In the genomic region with DNA sequence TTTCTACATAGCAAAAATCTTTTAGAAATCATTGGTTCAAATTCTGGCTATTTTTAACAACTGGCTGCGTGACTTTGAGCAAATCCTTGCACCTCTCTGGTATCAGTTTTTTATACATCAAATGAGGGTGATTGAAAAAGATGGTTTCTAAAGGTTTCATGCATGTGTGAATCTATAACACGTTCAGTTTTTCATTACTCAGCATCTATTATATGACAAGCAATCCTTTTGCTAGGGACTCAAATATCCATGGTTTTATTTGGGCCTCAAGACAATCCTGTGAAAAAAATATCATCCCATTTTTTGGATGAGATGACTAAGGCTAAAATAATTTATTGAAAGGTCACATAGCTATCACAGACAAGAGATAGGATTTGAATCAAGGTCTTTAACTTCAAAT, we compare ENCODE assay signal across 12 cellular contexts. TPM values are rescaled to one million over a fixed set of nuclear protein-coding genes. Genes with fewer than 3 reads are reported as not detected.
DNase-seq lines count a peak whose midpoint lies in the region; ATAC-seq and TF ChIP-seq lines count a peak whose summit lies in the region.
"Had no signal": no experiment of that assay in that cellular context is flagged by ENCODE, and none has a peak within 500 bp of the region (broad histone marks: within the 10 kb centered on the region; RNA-seq: fewer than 3 reads in every experiment).

No MANE protein-coding gene starts in this region.

- peak overlapping the region; percentile 86 for H3K4me3 Mint-ChIP-seq in WTC11
- peak overlapping the region; percentile 92 for H3K4me3 Mint-ChIP-seq in neural progenitor cell
- H3K4me3 Mint-ChIP-seq: stimulated activated naive B cell treated with anti-CD40 and anti-IgM and Interleukin-4, amounts not matched to agents 10 μg/mL and 1 μg/mL and 100 μg/mL, for 72 hours had no signal

- peak overlapping the region; percentile 56 for H3K4me3 ChIP-seq in fibroblast of pulmonary artery (replicated peaks; ENCODE audit: low read depth, low read length)
- H3K4me3 ChIP-seq in neural progenitor cell: peak overlapping the region; percentile 56
- peak overlapping the region; percentile 25 for H3K4me3 ChIP-seq in urinary bladder (ENCODE audit: low read depth, low read length)

- peaks cover 57% of the 10 kb centered on the region for H3K79me2 ChIP-seq in neural progenitor cell (ENCODE audit: low read depth)

- H3F3A ChIP-seq in neural progenitor cell (ENCODE audit: low read depth): no peaks in the 10 kb centered on the region

- no peak for ATAC-seq in WTC11
- ATAC-seq: stimulated activated naive B cell treated with anti-CD40 and anti-IgM and Interleukin-4, amounts not matched to agents 10 μg/mL and 1 μg/mL and 100 μg/mL, for 72 hours had no signal

- H4K20me1 ChIP-seq in neural progenitor cell (ENCODE audit: low read depth): peaks cover 7% of the 10 kb centered on the region

- peak overlapping the region; percentile 28 for H3K9ac ChIP-seq in neural progenitor cell

- no peaks in the 10 kb centered on the region for H3K9me3 Mint-ChIP-seq in WTC11
- no peaks in the 10 kb centered on the region for H3K9me3 Mint-ChIP-seq in neural progenitor cell
- H3K9me3 Mint-ChIP-seq: stimulated activated naive B cell treated with anti-CD40 and anti-IgM and Interleukin-4, amounts not matched to agents 10 μg/mL and 1 μg/mL and 100 μg/mL, for 72 hours had no signal

- no peaks in the 10 kb centered on the region for H3K27me3 ChIP-seq in neural progenitor cell

- TF ChIP-seq CTCF in WTC11 (IDR thresholded peaks at IDR 0.05) (no peak), fibroblast of pulmonary artery (IDR thresholded peaks at IDR 0.05; ENCODE audit: low read length, missing control alignments) (no peak), neural progenitor cell (IDR thresholded peaks at IDR 0.05) (no peak)

- CTCF ChIA-PET in WTC11 (lab: Charles Lee): interaction anchor here (0.6 kb wide), 1 partner anchor 64 kb away, joined by 3 read pairs; no protein-coding TSS in a partner anchor

- H3K27ac Mint-ChIP-seq in WTC11: no peak overlapping the region
- H3K27ac Mint-ChIP-seq in neural progenitor cell: no peak overlapping the region
- H3K27ac Mint-ChIP-seq: stimulated activated naive B cell treated with anti-CD40 and anti-IgM and Interleukin-4, amounts not matched to agents 10 μg/mL and 1 μg/mL and 100 μg/mL, for 72 hours had no signal

- POLR2A ChIA-PET in WTC11 (lab: Charles Lee): no interaction called here

- H3K27me3 Mint-ChIP-seq in WTC11 (ENCODE audit: low read depth): no peaks in the 10 kb centered on the region
- H3K27me3 Mint-ChIP-seq in neural progenitor cell (ENCODE audit: insufficient read depth, low read depth): peaks cover 2% of the 10 kb centered on the region

- H3K36me3 ChIP-seq in neural progenitor cell (no peaks in the 10 kb centered on the region), urinary bladder (ENCODE audit: insufficient read depth) (no peaks in the 10 kb centered on the region)

- no peaks in the 10 kb centered on the region for H3K9me3 ChIP-seq in neural progenitor cell (ENCODE audit: low read depth)

- H3K4me1 Mint-ChIP-seq in WTC11 (peaks cover 8% of the 10 kb centered on the region), neural progenitor cell (peaks cover 2% of the 10 kb centered on the region)

- H3K27ac ChIP-seq in neural progenitor cell (no peak overlapping the region), urinary bladder (ENCODE audit: low read depth) (no peak overlapping the region)

- WGBS in urinary bladder: 25% methylated on average over 2 of the region's 2 CpGs

- H2AFZ ChIP-seq in neural progenitor cell (replicated peaks): no peak overlapping the region

- H3K36me3 Mint-ChIP-seq in WTC11 (peaks cover 4% of the 10 kb centered on the region), neural progenitor cell (no peaks in the 10 kb centered on the region)
- H3K36me3 Mint-ChIP-seq: stimulated activated naive B cell treated with anti-CD40 and anti-IgM and Interleukin-4, amounts not matched to agents 10 μg/mL and 1 μg/mL and 100 μg/mL, for 72 hours had no signal

- peak overlapping the region; percentile 75 for H3K4me2 ChIP-seq in neural progenitor cell

- H3K4me1 ChIP-seq in neural progenitor cell (peaks cover 5% of the 10 kb centered on the region), urinary bladder (ENCODE audit: insufficient read depth) (no peaks in the 10 kb centered on the region)

- no peak for DNase-seq in WTC11 (ENCODE audit: low spot score)
- no peak for DNase-seq in fibroblast of pulmonary artery (ENCODE audit: low read depth)
- DNase-seq in neural progenitor cell (ENCODE audit: low spot score): no peak
- DNase-seq in DMS 273 (lab: John Stamatoyannopoulos, UW; ENCODE audit: unreplicated experiment): no peak
- no peak for DNase-seq in middle frontal gyrus (ENCODE audit: extremely low spot score, low spot score)
- DNase-seq in superior temporal gyrus (ENCODE audit: extremely low spot score): no peak
- DNase-seq: activated naive CD4-positive, alpha-beta T cell treated with Interleukin-2 at 50 U/mL for 16 hours; Karpas-422; NCI-H187 treated with DMSO at 0.1 percent for 48 hours; stimulated activated naive B cell treated with anti-CD40 and anti-IgM and Interleukin-4, amounts not matched to agents 10 μg/mL and 1 μg/mL and 100 μg/mL, for 72 hours; T1000 had no signal

TF ChIP-seq in WTC11, 78 proteins besides CTCF, POLR2A, EP300 and RAD21:
- TF ChIP-seq NFE2L1 (CRISPR knock-in tag; IDR thresholded peaks at IDR 0.05): no peak
- TF ChIP-seq, protein P1, sequence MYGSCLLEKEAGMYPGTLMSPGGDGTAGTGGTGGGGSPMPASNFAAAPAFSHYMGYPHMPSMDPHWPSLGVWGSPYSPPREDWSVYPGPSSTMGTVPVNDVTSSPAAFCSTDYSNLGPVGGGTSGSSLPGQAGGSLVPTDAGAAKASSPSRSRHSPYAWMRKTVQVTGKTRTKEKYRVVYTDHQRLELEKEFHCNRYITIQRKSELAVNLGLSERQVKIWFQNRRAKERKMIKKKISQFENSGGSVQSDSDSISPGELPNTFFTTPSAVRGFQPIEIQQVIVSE (CRISPR knock-in tag; IDR thresholded peaks at IDR 0.05; ENCODE audit: borderline replicate concordance): no peak
- TF ChIP-seq, protein P2, sequence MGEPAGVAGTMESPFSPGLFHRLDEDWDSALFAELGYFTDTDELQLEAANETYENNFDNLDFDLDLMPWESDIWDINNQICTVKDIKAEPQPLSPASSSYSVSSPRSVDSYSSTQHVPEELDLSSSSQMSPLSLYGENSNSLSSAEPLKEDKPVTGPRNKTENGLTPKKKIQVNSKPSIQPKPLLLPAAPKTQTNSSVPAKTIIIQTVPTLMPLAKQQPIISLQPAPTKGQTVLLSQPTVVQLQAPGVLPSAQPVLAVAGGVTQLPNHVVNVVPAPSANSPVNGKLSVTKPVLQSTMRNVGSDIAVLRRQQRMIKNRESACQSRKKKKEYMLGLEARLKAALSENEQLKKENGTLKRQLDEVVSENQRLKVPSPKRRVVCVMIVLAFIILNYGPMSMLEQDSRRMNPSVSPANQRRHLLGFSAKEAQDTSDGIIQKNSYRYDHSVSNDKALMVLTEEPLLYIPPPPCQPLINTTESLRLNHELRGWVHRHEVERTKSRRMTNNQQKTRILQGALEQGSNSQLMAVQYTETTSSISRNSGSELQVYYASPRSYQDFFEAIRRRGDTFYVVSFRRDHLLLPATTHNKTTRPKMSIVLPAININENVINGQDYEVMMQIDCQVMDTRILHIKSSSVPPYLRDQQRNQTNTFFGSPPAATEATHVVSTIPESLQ (CRISPR knock-in tag; IDR thresholded peaks at IDR 0.05): no peak
- TF ChIP-seq GRHL2 (CRISPR knock-in tag; IDR thresholded peaks at IDR 0.05; ENCODE audit: insufficient replicate concordance, severe bottlenecking): no peak
- no peak for TF ChIP-seq ESRRA (CRISPR knock-in tag; IDR thresholded peaks at IDR 0.05; ENCODE audit: borderline replicate concordance)
- TF ChIP-seq ZNF232 (CRISPR knock-in tag; IDR thresholded peaks at IDR 0.05): no peak
- TF ChIP-seq, protein P3, sequence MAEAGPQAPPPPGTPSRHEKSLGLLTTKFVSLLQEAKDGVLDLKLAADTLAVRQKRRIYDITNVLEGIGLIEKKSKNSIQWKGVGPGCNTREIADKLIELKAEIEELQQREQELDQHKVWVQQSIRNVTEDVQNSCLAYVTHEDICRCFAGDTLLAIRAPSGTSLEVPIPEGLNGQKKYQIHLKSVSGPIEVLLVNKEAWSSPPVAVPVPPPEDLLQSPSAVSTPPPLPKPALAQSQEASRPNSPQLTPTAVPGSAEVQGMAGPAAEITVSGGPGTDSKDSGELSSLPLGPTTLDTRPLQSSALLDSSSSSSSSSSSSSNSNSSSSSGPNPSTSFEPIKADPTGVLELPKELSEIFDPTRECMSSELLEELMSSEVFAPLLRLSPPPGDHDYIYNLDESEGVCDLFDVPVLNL (CRISPR knock-in tag; IDR thresholded peaks at IDR 0.05; ENCODE audit: borderline replicate concordance, low read depth): no peak
- no peak for TF ChIP-seq KAT7 (CRISPR knock-in tag; IDR thresholded peaks at IDR 0.05; ENCODE audit: borderline replicate concordance)
- no peak for TF ChIP-seq TEAD1 (CRISPR knock-in tag; IDR thresholded peaks at IDR 0.05)
- TF ChIP-seq, protein P4, sequence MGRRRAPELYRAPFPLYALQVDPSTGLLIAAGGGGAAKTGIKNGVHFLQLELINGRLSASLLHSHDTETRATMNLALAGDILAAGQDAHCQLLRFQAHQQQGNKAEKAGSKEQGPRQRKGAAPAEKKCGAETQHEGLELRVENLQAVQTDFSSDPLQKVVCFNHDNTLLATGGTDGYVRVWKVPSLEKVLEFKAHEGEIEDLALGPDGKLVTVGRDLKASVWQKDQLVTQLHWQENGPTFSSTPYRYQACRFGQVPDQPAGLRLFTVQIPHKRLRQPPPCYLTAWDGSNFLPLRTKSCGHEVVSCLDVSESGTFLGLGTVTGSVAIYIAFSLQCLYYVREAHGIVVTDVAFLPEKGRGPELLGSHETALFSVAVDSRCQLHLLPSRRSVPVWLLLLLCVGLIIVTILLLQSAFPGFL (CRISPR knock-in tag; IDR thresholded peaks at IDR 0.05; ENCODE audit: borderline replicate concordance): no peak
TF ChIP-seq in WTC11: peak in this region for 0.

RNA-seq across cellular contexts. Expression of a gene that starts 0.9 kb away (rescaled TPM):
- total RNA-seq in WTC11 (2021) (31.7 to 51.0 TPM (median 49.8 TPM) in 3 replicates), neural progenitor cell (ENCODE audit: low replicate concordance) (112 and 168 TPM in 2 replicates), urinary bladder (48.4 TPM)
- polyA plus RNA-seq in urinary bladder: 31.3 TPM
